In the genomic region with DNA sequence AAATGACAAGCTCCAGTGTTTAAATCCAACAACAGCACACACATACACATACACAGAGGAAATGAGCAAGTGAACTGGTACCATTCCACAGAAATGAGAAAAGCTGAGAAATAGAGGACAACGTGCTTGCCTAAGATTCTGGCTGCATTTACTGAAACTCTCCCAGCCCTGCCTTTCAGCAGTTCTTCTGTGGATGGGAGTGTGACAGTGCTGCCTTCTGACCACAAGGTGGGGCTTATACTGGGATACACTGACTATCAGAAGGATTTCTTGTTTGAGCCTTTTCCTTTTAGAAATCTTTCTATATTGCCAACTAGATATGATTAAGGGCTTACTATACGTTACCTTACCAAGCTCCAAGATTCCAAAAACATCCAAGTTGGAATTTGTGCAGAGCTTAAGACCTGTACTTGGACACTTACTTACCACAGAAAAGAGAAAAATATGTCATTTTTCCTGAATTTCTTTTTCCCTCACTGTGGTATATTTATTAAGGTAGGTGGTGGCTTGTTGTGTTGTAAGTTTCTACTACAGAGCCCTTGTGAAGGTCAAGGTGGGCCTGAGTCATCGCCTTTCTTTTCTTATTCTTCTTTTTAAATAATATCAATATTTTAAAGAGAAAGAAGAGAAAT, we compare ENCODE assay signal across 8 cellular contexts. TPM values are rescaled to one million over a fixed set of nuclear protein-coding genes. Genes with fewer than 3 reads are reported as not detected.
A peak's percentile ranks its signal among the peaks of the same experiment; 100 is the strongest.
DNase-seq lines count a peak whose midpoint lies in the region; ATAC-seq and TF ChIP-seq lines count a peak whose summit lies in the region.

No MANE protein-coding gene starts in this region.

- H3K9me3 ChIP-seq in OCI-LY1 (ENCODE audit: low read length) (no peaks in the 10 kb centered on the region), left lung (no peaks in the 10 kb centered on the region), upper lobe of left lung (no peaks in the 10 kb centered on the region)

- TF ChIP-seq CTCF in HL-60 (IDR thresholded peaks at IDR 0.05; ENCODE audit: insufficient read depth, low read length) (peak; percentile 86), OCI-LY1 (IDR thresholded peaks at IDR 0.05; ENCODE audit: low read length) (peak; percentile 76), left lung (IDR thresholded peaks at IDR 0.05) (peak; percentile 75 to 87), upper lobe of left lung (IDR thresholded peaks at IDR 0.05) (peak; percentile 70 to 84 (median 78))

- TF ChIP-seq POLR2A in upper lobe of left lung (IDR thresholded peaks at IDR 0.05) = no peak

- peaks cover 18% of the 10 kb centered on the region for H3K4me1 Mint-ChIP-seq in activated T-helper 2 cell treated with anti-CD3 and anti-CD28 coated beads, Interferon-gamma antibody, Interleukin-2, Interleukin-4, amounts not matched to agents 10 μg/mL and 5 μg/mL and 100 μg/mL, durations not matched to agents 14 hours and 24 hours and 36 hours (ENCODE audit: low read depth)

- H3K4me1 ChIP-seq in OCI-LY1 (ENCODE audit: insufficient read depth, low read length, severe bottlenecking) (no peaks in the 10 kb centered on the region), left lung (peaks cover 0 to 92% of the 10 kb centered on the region in 2 donors), upper lobe of left lung (peaks cover 30 to 59% (median 52%) of the 10 kb centered on the region in 4 donors)

- DNase-seq in Daoy (ENCODE audit: low read depth) = peak; percentile 59
- peak in 1 of 2 experiments; percentile 85 for DNase-seq in HL-60 (ENCODE audit: low read depth in 1 of 2, low spot score in 1 of 2)
- DNase-seq in cerebellum (ENCODE audit: low spot score) = peak; percentile 3
- peak in 1 of 2 donors; percentile 56 for DNase-seq in left lung
- peak in 1 of 2 donors; percentile 76 for DNase-seq in upper lobe of left lung
- DNase-seq in activated T-helper 2 cell treated with anti-CD3 and anti-CD28 coated beads, Interferon-gamma antibody, Interleukin-2, Interleukin-4, amounts not matched to agents 10 μg/mL and 5 μg/mL and 100 μg/mL, durations not matched to agents 14 hours and 24 hours and 36 hours (ENCODE audit: low spot score) = no peak

- H3K27me3 ChIP-seq in HL-60 (ENCODE audit: insufficient read depth, poor library complexity, severe bottlenecking) (no peaks in the 10 kb centered on the region), OCI-LY1 (ENCODE audit: insufficient read depth, low read length) (no peaks in the 10 kb centered on the region), left lung (no peaks in the 10 kb centered on the region), upper lobe of left lung (no peaks in the 10 kb centered on the region)

- H3K27me3 Mint-ChIP-seq in activated T-helper 2 cell treated with anti-CD3 and anti-CD28 coated beads, Interferon-gamma antibody, Interleukin-2, Interleukin-4, amounts not matched to agents 10 μg/mL and 5 μg/mL and 100 μg/mL, durations not matched to agents 14 hours and 24 hours and 36 hours (ENCODE audit: low read depth) = peaks cover 7% of the 10 kb centered on the region

- no peak for TF ChIP-seq EP300 in upper lobe of left lung (IDR thresholded peaks at IDR 0.05)

- no peaks in the 10 kb centered on the region for H3F3A ChIP-seq in OCI-LY1 (ENCODE audit: insufficient read depth, low read length)

- no peak overlapping the region for H3K27ac Mint-ChIP-seq in activated T-helper 2 cell treated with anti-CD3 and anti-CD28 coated beads, Interferon-gamma antibody, Interleukin-2, Interleukin-4, amounts not matched to agents 10 μg/mL and 5 μg/mL and 100 μg/mL, durations not matched to agents 14 hours and 24 hours and 36 hours

- H3K9me3 Mint-ChIP-seq in activated T-helper 2 cell treated with anti-CD3 and anti-CD28 coated beads, Interferon-gamma antibody, Interleukin-2, Interleukin-4, amounts not matched to agents 10 μg/mL and 5 μg/mL and 100 μg/mL, durations not matched to agents 14 hours and 24 hours and 36 hours = no peaks in the 10 kb centered on the region

- no peak overlapping the region for H3K4me3 Mint-ChIP-seq in activated T-helper 2 cell treated with anti-CD3 and anti-CD28 coated beads, Interferon-gamma antibody, Interleukin-2, Interleukin-4, amounts not matched to agents 10 μg/mL and 5 μg/mL and 100 μg/mL, durations not matched to agents 14 hours and 24 hours and 36 hours (ENCODE audit: low read depth)

- intact Hi-C loops in left lung (cut with DNase I) = no loop called here
- intact Hi-C loops in activated T-helper 2 cell treated with anti-CD3 and anti-CD28 coated beads, Interferon-gamma antibody, Interleukin-2, Interleukin-4, amounts not matched to agents 10 μg/mL and 5 μg/mL and 100 μg/mL, durations not matched to agents 14 hours and 24 hours and 36 hours (cut with micrococcal nuclease) = no loop called here

- no peak overlapping the region for H3K4me2 ChIP-seq in OCI-LY1 (ENCODE audit: low read length)

- H3K36me3 ChIP-seq in OCI-LY1 (ENCODE audit: insufficient read depth, low read length) = no peaks in the 10 kb centered on the region
- no peaks in the 10 kb centered on the region for H3K36me3 ChIP-seq in left lung
- H3K36me3 ChIP-seq in upper lobe of left lung = no peaks in the 10 kb centered on the region

- H2AFZ ChIP-seq in OCI-LY1 (ENCODE audit: low read length) = no peak overlapping the region

- no peaks in the 10 kb centered on the region for H4K20me1 ChIP-seq in OCI-LY1 (ENCODE audit: insufficient read depth, low read length)

- WGBS in upper lobe of left lung, 2 donors = 39 to 46% methylated on average over 3 of the region's 3 CpGs

- H3K9me2 ChIP-seq in OCI-LY1 (ENCODE audit: low read depth, low read length) = no peaks in the 10 kb centered on the region

- ATAC-seq in GM21360 (IDR thresholded peaks at IDR 0.05; ENCODE audit: unreplicated experiment) = peak; percentile 61
- peak; percentile 77 for ATAC-seq in left lung
- ATAC-seq in upper lobe of left lung (ENCODE audit: low FRiP score in 2 of 2) = peak; percentile 85 to 94

- H3K4me3 ChIP-seq in HL-60 (replicated peaks; ENCODE audit: insufficient read depth, low read length) (no peak overlapping the region), OCI-LY1 (ENCODE audit: low read depth, low read length, poor library complexity, severe bottlenecking) (no peak overlapping the region), left lung (no peak overlapping the region), upper lobe of left lung (no peak overlapping the region)

- H3K27ac ChIP-seq in HL-60 (replicated peaks) (peak overlapping the region; percentile 96), OCI-LY1 (ENCODE audit: low read depth, low read length, poor library complexity, severe bottlenecking) (no peak overlapping the region), left lung (peak overlapping the region in 1 of 2 donors; percentile 90), upper lobe of left lung (peak overlapping the region in 1 of 4 donors; percentile 9)

- H3K36me3 Mint-ChIP-seq in activated T-helper 2 cell treated with anti-CD3 and anti-CD28 coated beads, Interferon-gamma antibody, Interleukin-2, Interleukin-4, amounts not matched to agents 10 μg/mL and 5 μg/mL and 100 μg/mL, durations not matched to agents 14 hours and 24 hours and 36 hours (ENCODE audit: low read depth) = no peaks in the 10 kb centered on the region

- H3K9ac ChIP-seq in OCI-LY1 (ENCODE audit: low read length) = no peak overlapping the region

- H3K79me2 ChIP-seq in OCI-LY1 (ENCODE audit: insufficient read depth, low read length) = no peaks in the 10 kb centered on the region

RNA-seq across cellular contexts. Expression of a gene that starts 10.7 kb away (rescaled TPM):
- 166 and 198 TPM in 2 replicates for total RNA-seq in Daoy (2014; rRNA removed; shearing (Covaris generic))
- total RNA-seq in cerebellum (2.0 TPM), left lung (10 to 100 TPM; 12.3 to 80.4 TPM), upper lobe of left lung (10 to 100 TPM in 3 of 6 donors, 1 to 10 TPM in 3; 3.7 to 35.6 (median 12.2) TPM)
- total RNA-seq in activated T-helper 2 cell treated with anti-CD3 and anti-CD28 coated beads, Interferon-gamma antibody, Interleukin-2, Interleukin-4, amounts not matched to agents 10 μg/mL and 5 μg/mL and 100 μg/mL, durations not matched to agents 14 hours and 24 hours and 36 hours = 19.6 and 21.6 TPM in 2 replicates
